Comparison of ENCODE assay signal across 10 cellular contexts in the genomic region with DNA sequence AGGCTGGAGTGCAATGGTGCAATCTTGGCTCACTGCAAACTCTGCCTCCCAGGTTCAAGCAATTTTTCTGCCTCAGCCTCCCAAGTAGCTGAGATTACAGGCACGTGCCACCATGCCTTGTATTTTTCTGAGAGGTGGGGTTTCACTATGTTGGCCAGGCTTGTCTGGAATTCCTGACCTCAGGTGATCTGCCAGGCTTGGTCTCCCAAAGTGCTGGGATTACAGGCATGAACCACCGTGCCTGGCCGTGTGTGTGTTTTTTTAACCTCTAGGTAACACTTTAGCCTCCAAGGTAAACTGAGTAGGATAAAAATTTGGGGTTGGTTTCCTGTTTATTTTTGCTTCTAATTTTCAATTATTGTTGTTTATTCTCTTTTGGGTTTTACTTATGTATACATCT. TPM values are rescaled to one million over a fixed set of nuclear protein-coding genes. Genes with fewer than 3 reads are reported as not detected.
"Had no signal": no experiment of that assay in that cellular context is flagged by ENCODE, and none has a peak within 500 bp of the region (broad histone marks: within the 10 kb centered on the region; RNA-seq: fewer than 3 reads in every experiment).

No MANE protein-coding gene starts in this region.

RNA-seq across cellular contexts. Expression of gene XCR1, which starts 10.8 kb away (rescaled TPM):
- total RNA-seq: OCI-LY7, PC-3, Peyer's patch, Right ventricle myocardium inferior, Right ventricle myocardium superior, RPMI7951, SJCRH30, SJSA1, SK-MEL-5 had no signal
- polyA plus RNA-seq: SK-N-SH had no signal
